Comparison of ENCODE assay signal across 8 cellular contexts in genomic region chr21:17585875-17586450, GRCh38. TPM values are rescaled to one million over a fixed set of nuclear protein-coding genes. Genes with fewer than 3 reads are reported as not detected.
DNase-seq lines count a peak whose midpoint lies in the region; ATAC-seq, FAIRE-seq and TF ChIP-seq lines count a peak whose summit lies in the region.

No MANE protein-coding gene starts in this region.

- H3K4me3 ChIP-seq in BJ (ENCODE audit: low read depth, low read length) (no peak overlapping the region), GM12878 (no peak overlapping the region), kidney (ENCODE audit: low read length in 2 of 2) (no peak overlapping the region)

- no peak for DNase-seq in BJ (ENCODE audit: low read depth)
- DNase-seq in NCI-H2196 (lab: John Stamatoyannopoulos, UW; ENCODE audit: unreplicated experiment), result peak; percentile 42
- no peak for DNase-seq in GM12878 (ENCODE audit: low read depth, low spot score)
- no peak for DNase-seq in kidney
- DNase-seq in urothelium cell line (ENCODE audit: low spot score), result peak; percentile 18

- WGBS in GM12878 (ENCODE audit: insufficient coverage, insufficient replicate concordance, low lambda C conversion rate, missing lambda C conversion rate), result 3% methylated on average over 3 of the region's 3 CpGs

- peak; percentile 27 for FAIRE-seq in GM12878 (lab: Jason Lieb, UNC)
- FAIRE-seq in kidney (lab: Jason Lieb, UNC), result peak; percentile 95
- FAIRE-seq in urothelium cell line (lab: Jason Lieb, UNC), result no peak

- SMC1A ChIA-PET in GM12878 (lab: Charles Lee; ENCODE audit: uncharacterized antibody, unreplicated experiment), result interaction anchor here (0.6 to 2.1 kb wide), 9 partner anchors 10 to 199 kb away, joined by 3 to 29 read pairs (median 4); no protein-coding TSS in a partner anchor

- TF ChIP-seq CTCF in BJ (IDR thresholded peaks at IDR 0.05; ENCODE audit: insufficient read depth, low read depth, low read length) (peak; percentile 58), GM12878 (IDR thresholded peaks at IDR 0.05 in 2 of 3, conservative IDR thresholded peaks at IDR 0.05 in 1 of 3; ENCODE audit: control insufficient read depth in 2 of 3, extremely low read depth in 1 of 3, insufficient read depth in 1 of 3, low read depth in 3 of 3, low read length in 3 of 3) (peak; percentile 35 to 51 (median 36); a peak in 4 of 6 replicates), kidney (IDR thresholded peaks at IDR 0.05; ENCODE audit: borderline replicate concordance, extremely low read depth, insufficient read depth) (peak; percentile 27)

- H3K27me3 ChIP-seq in BJ (ENCODE audit: control insufficient read depth, insufficient read depth, low read length), result no peaks in the 10 kb centered on the region
- H3K27me3 ChIP-seq in GM12878 (replicated peaks in 1 of 2; ENCODE audit: control insufficient read depth in 2 of 2, insufficient read depth in 2 of 2, low read length in 1 of 2), result no peaks in the 10 kb centered on the region

- H3K9ac ChIP-seq in GM12878 (ENCODE audit: control insufficient read depth, insufficient read depth, low read length), result no peak overlapping the region
- no peak overlapping the region for H3K9ac ChIP-seq in kidney (ENCODE audit: low read length in 2 of 2)

- CTCF ChIA-PET in BJ (lab: Yijun Ruan, JAX), result interaction anchor here (0.8 to 2.2 kb wide), 13 partner anchors 10 to 199 kb away, joined by 3 to 67 read pairs (median 4); no protein-coding TSS in a partner anchor
- CTCF ChIA-PET in GM12878 (lab: Yijun Ruan, JAX), result interaction anchor here (0.7 to 6.6 kb wide), 19 partner anchors 10 to 345 kb away, joined by 3 to 107 read pairs (median 4); no protein-coding TSS in a partner anchor

- H3K4me1 ChIP-seq in GM12878 (ENCODE audit: control insufficient read depth, insufficient read depth, low read length) (no peaks in the 10 kb centered on the region), kidney (ENCODE audit: control insufficient read depth in 1 of 2, insufficient read depth in 1 of 2, low read depth in 1 of 2, low read length in 2 of 2) (no peaks in the 10 kb centered on the region)

- in situ Hi-C loops in GM12878 (cut with MboI), result no loop called here

- TF ChIP-seq EP300 in GM12878 (IDR thresholded peaks at IDR 0.05; ENCODE audit: borderline replicate concordance in 1 of 2, control insufficient read depth in 1 of 2, low read depth in 2 of 2, low read length in 2 of 2), result no peak

- no peak overlapping the region for H3K4me2 ChIP-seq in GM12878 (ENCODE audit: control insufficient read depth, insufficient read depth)

- ATAC-seq in GM19372 (IDR thresholded peaks at IDR 0.05; ENCODE audit: low read depth, unreplicated experiment), result peak; percentile 56
- ATAC-seq in GM12878, result peak; percentile 55; the same call in 2 of the 3 replicates
- ATAC-seq in HG02623 (IDR thresholded peaks at IDR 0.05; ENCODE audit: unreplicated experiment), result no peak
- ATAC-seq in HG02852 (IDR thresholded peaks at IDR 0.05; ENCODE audit: unreplicated experiment), result no peak

- no peak overlapping the region for H2AFZ ChIP-seq in GM12878 (ENCODE audit: control insufficient read depth, low read depth, low read length)

- TF ChIP-seq RAD21 in GM12878 (IDR thresholded peaks at IDR 0.05; ENCODE audit: insufficient read depth, low read depth, low read length), result peak; percentile 66

- no peaks in the 10 kb centered on the region for H3K9me3 ChIP-seq in GM12878 (replicated peaks; ENCODE audit: control insufficient read depth, insufficient read depth, low read length)
- no peaks in the 10 kb centered on the region for H3K9me3 ChIP-seq in kidney (ENCODE audit: control insufficient read depth in 1 of 2, low read length in 2 of 2)

- intact Hi-C loops in GM12878 (cut with micrococcal nuclease; ENCODE audit: unreplicated experiment), result loop anchor here (1.0 kb wide), 1 partner anchor 199 kb away; no protein-coding TSS in a partner anchor
- intact Hi-C loops in kidney (cut with DNase I), result no loop called here

- POLR2A ChIA-PET in BJ (lab: Charles Lee), result no interaction called here
- POLR2A ChIA-PET in GM12878 (lab: Charles Lee), result no interaction called here

- RAD21 ChIA-PET in GM12878 (lab: Charles Lee; ENCODE audit: unreplicated experiment), result interaction anchor here (0.6 to 1.5 kb wide), 5 partner anchors 11 to 338 kb away, joined by 3 to 30 read pairs (median 4); no protein-coding TSS in a partner anchor

- H3K36me3 ChIP-seq in BJ (ENCODE audit: control insufficient read depth, insufficient read depth, low read length) (no peaks in the 10 kb centered on the region), GM12878 (ENCODE audit: control insufficient read depth in 2 of 2, insufficient read depth in 2 of 2, low read length in 1 of 2) (no peaks in the 10 kb centered on the region), kidney (ENCODE audit: control insufficient read depth in 1 of 2, insufficient read depth in 2 of 2, low read length in 2 of 2) (no peaks in the 10 kb centered on the region)

- no peak for TF ChIP-seq POLR2A in GM12878 (IDR thresholded peaks at IDR 0.05; ENCODE audit: low read depth, low read length)

- H4K20me1 ChIP-seq in GM12878 (ENCODE audit: control insufficient read depth, insufficient read depth), result no peaks in the 10 kb centered on the region

- H3K79me2 ChIP-seq in GM12878 (ENCODE audit: control insufficient read depth, insufficient read depth, low read length), result no peaks in the 10 kb centered on the region

- no TSS peak for BruUV-seq in GM12878 (replicated peaks; lab: Mats Ljungman, UMichigan)

- no peak overlapping the region for H3K27ac ChIP-seq in GM12878 (ENCODE audit: control insufficient read depth, insufficient read depth)
- H3K27ac ChIP-seq in kidney (ENCODE audit: low read depth in 2 of 2, low read length in 2 of 2), result no peak overlapping the region

TF ChIP-seq in GM12878, 131 proteins besides CTCF, POLR2A, EP300 and RAD21:
- TF ChIP-seq JUNB (IDR thresholded peaks at IDR 0.05), result no peak
- TF ChIP-seq BACH1 (IDR thresholded peaks at IDR 0.05; ENCODE audit: borderline replicate concordance), result no peak
- TF ChIP-seq IKZF2 (IDR thresholded peaks at IDR 0.05), result no peak
- peak; percentile 71; the same call in 1 of the 2 replicates for TF ChIP-seq SMC3 (IDR thresholded peaks at IDR 0.05; ENCODE audit: borderline replicate concordance, low read length)
- no peak for TF ChIP-seq PBX3 (IDR thresholded peaks at IDR 0.05; ENCODE audit: insufficient replicate concordance, low read depth, low read length)

RNA-seq across cellular contexts. Expression of gene BTG3, which starts 26.7 kb away (rescaled TPM):
- polyA plus RNA-seq in BJ (2011; rRNA removed) (23.6 and 38.9 TPM in 2 replicates), GM12878 (2011; rRNA removed) (74.4 and 102 TPM in 2 replicates), GM12878 (2014; fragmentation: Illumina TruSeq; extraction: Trizol) (37.9 and 49.3 TPM in 2 replicates), GM12878 (2014; fragmentation: Nextera tagmentation; extraction: Ambion mirVana) (10 to 100 TPM; 15.7 to 26.3 TPM), GM12878 (2014; rRNA removed) (24.9 and 39.9 TPM in 2 replicates), GM12878 (2016; fragmentation: Nextera tagmentation; extraction: Ambion mirVana) (10 to 100 TPM; 47.5 to 49.9 TPM), kidney (ENCODE audit: insufficient read depth, low read depth, low replicate concordance) (28.9 TPM)
- polyA minus RNA-seq in BJ (2011; rRNA and poly(A)+ RNA removed), result 3.1 and 7.9 TPM in 2 replicates
- total RNA-seq in GM12878 (2013; cell fraction: nucleolus; rRNA removed), result 50.1 and 56.6 TPM in 2 replicates
- total RNA-seq in GM12878 (2014; rRNA removed) (23.3 and 32.7 TPM in 2 replicates), GM12878 (2014; rRNA removed; fragmentation: Illumina TruSeq; extraction: Trizol) (30.8 and 31.7 TPM in 2 replicates), GM12878 (2021) (27.7 and 28.6 TPM in 2 replicates), kidney (27.4 TPM)
- polyA plus RNA-seq in GM12878 (2011; ENCODE audit: low read depth), result 13.5 TPM
- 32.5 and 40.9 TPM in 2 replicates for polyA plus RNA-seq in GM12878 (2011; cell fraction: cytosol; rRNA removed)
- polyA plus RNA-seq in GM12878 (2011; cell fraction: nucleus; rRNA removed), result 33.0 and 34.4 TPM in 2 replicates
- 20.5 and 29.4 TPM in 2 replicates for polyA plus RNA-seq in GM12878 (2012)
- polyA minus RNA-seq in GM12878 (2011; rRNA and poly(A)+ RNA removed), result 21.1 and 21.6 TPM in 2 replicates
- 11.8 and 13.4 TPM in 2 replicates for polyA minus RNA-seq in GM12878 (2011; cell fraction: cytosol; rRNA and poly(A)+ RNA removed)
- polyA minus RNA-seq in GM12878 (2011; cell fraction: nucleus; rRNA and poly(A)+ RNA removed), result 34.6 and 51.2 TPM in 2 replicates

Comparison
In these comparisons a context has a peak if more than half of its experiments do, and no peak if none do; other contexts are left out.
1. DNase-seq: peak in NCI-H2196 (single experiment) and urothelium cell line (single experiment); none in BJ (single experiment), GM12878 (single experiment) and kidney (single experiment).
2. ATAC-seq: peak in GM19372 (single experiment) and GM12878 (single experiment); none in HG02623 (single experiment) and HG02852 (single experiment).
3. Peak in every context shown above with its lines, with median percentiles within 50 percentile points of each other: CTCF ChIP-seq.